30 cellular contexts compared by ENCODE assay signal in genomic region chr3:138463724-138464489, GRCh38. TPM values are rescaled to one million over a fixed set of nuclear protein-coding genes. Genes with fewer than 3 reads are reported as not detected.
"Had no signal": no experiment of that assay in that cellular context is flagged by ENCODE, and none has a peak within 500 bp of the region (broad histone marks: within the 10 kb centered on the region; RNA-seq: fewer than 3 reads in every experiment).

No MANE protein-coding gene starts in this region.

- H3K4me1 ChIP-seq: breast epithelium, esophagus squamous epithelium, pancreas had no signal

- H3K27me3 Mint-ChIP-seq: activated CD4-positive, alpha-beta T cell treated with anti-CD3 and anti-CD28 coated beads, Interleukin-2, amount 10 ng/mL, durations not matched to agents 24 days and 14 days; activated T-helper 17 cell treated with anti-CD3 and anti-CD28 coated beads, Interleukin-2, amount 50 U/mL, for 72 hours had no signal

- H3K9me3 Mint-ChIP-seq: activated CD4-positive, alpha-beta memory T cell treated with anti-CD3 and anti-CD28 coated beads for 36 hours; activated CD4-positive, alpha-beta T cell treated with anti-CD3 and anti-CD28 coated beads, Interleukin-2, amount 10 ng/mL, durations not matched to agents 24 days and 14 days; activated naive CD4-positive, alpha-beta T cell treated with anti-CD3 and anti-CD28 coated beads, Interleukin-2, amount 50 U/mL, for 72 hours; activated T-cell treated with anti-CD3 and anti-CD28 coated beads, Interleukin-2, amount 50 U/mL, for 4 hours; activated T-helper 17 cell treated with anti-CD3 and anti-CD28 coated beads, Interleukin-2, amount 50 U/mL, for 72 hours; naive thymus-derived CD4-positive, alpha-beta T cell; stimulated activated naive CD8-positive, alpha-beta T cell treated with anti-CD3 and anti-CD28 coated beads, Interleukin-15, amount 100 ng/mL, for 72 hours; T-helper 1 cell treated with Interleukin-12 subunit alpha and Interleukin-12 subunit beta and Interleukin-4 antibody, amounts not matched to agents 30 μg/mL and 1 μg/mL, for 36 hours had no signal

- H3K9me3 ChIP-seq: breast epithelium, esophagus squamous epithelium, heart right ventricle, pancreas, thyroid gland, upper lobe of left lung had no signal

- H3K27ac Mint-ChIP-seq: activated CD4-positive, alpha-beta memory T cell treated with anti-CD3 and anti-CD28 coated beads for 36 hours; activated CD4-positive, alpha-beta T cell treated with anti-CD3 and anti-CD28 coated beads, Interleukin-2, amount 10 ng/mL, durations not matched to agents 24 days and 14 days; activated naive CD4-positive, alpha-beta T cell treated with anti-CD3 and anti-CD28 coated beads, Interleukin-2, amount 50 U/mL, for 72 hours; activated T-helper 17 cell treated with anti-CD3 and anti-CD28 coated beads, Interleukin-2, amount 50 U/mL, for 72 hours; naive thymus-derived CD4-positive, alpha-beta T cell; stimulated activated naive CD8-positive, alpha-beta T cell treated with anti-CD3 and anti-CD28 coated beads, Interleukin-15, amount 100 ng/mL, for 72 hours; T-helper 1 cell treated with Interleukin-12 subunit alpha and Interleukin-12 subunit beta and Interleukin-4 antibody, amounts not matched to agents 30 μg/mL and 1 μg/mL, for 36 hours had no signal

- H3K4me1 Mint-ChIP-seq: activated CD4-positive, alpha-beta T cell treated with anti-CD3 and anti-CD28 coated beads, Interleukin-2, amount 10 ng/mL, durations not matched to agents 24 days and 14 days; activated T-helper 17 cell treated with anti-CD3 and anti-CD28 coated beads, Interleukin-2, amount 50 U/mL, for 72 hours; stimulated activated naive CD8-positive, alpha-beta T cell treated with anti-CD3 and anti-CD28 coated beads, Interleukin-15, amount 100 ng/mL, for 72 hours had no signal

- H3K4me3 Mint-ChIP-seq: activated CD4-positive, alpha-beta memory T cell treated with anti-CD3 and anti-CD28 coated beads for 36 hours; activated CD4-positive, alpha-beta T cell treated with anti-CD3 and anti-CD28 coated beads, Interleukin-2, amount 10 ng/mL, durations not matched to agents 24 days and 14 days; activated T-cell treated with anti-CD3 and anti-CD28 coated beads, Interleukin-2, amount 50 U/mL, for 4 hours; activated T-helper 17 cell treated with anti-CD3 and anti-CD28 coated beads, Interleukin-2, amount 50 U/mL, for 72 hours; naive thymus-derived CD4-positive, alpha-beta T cell; stimulated activated naive CD8-positive, alpha-beta T cell treated with anti-CD3 and anti-CD28 coated beads, Interleukin-15, amount 100 ng/mL, for 72 hours; T-helper 1 cell treated with Interleukin-12 subunit alpha and Interleukin-12 subunit beta and Interleukin-4 antibody, amounts not matched to agents 30 μg/mL and 1 μg/mL, for 36 hours had no signal

- H3K36me3 Mint-ChIP-seq: activated CD4-positive, alpha-beta memory T cell treated with anti-CD3 and anti-CD28 coated beads for 36 hours; activated naive CD4-positive, alpha-beta T cell treated with anti-CD3 and anti-CD28 coated beads, Interleukin-2, amount 50 U/mL, for 72 hours; naive thymus-derived CD4-positive, alpha-beta T cell had no signal

- ATAC-seq: activated naive CD4-positive, alpha-beta T cell treated with anti-CD3 and anti-CD28 coated beads, Interleukin-2, amount 50 U/mL, for 72 hours; activated T-cell treated with anti-CD3 and anti-CD28 coated beads, Interleukin-2, amount 50 U/mL, for 4 hours; activated T-helper 17 cell treated with anti-CD3 and anti-CD28 coated beads, Interleukin-2, amount 50 U/mL, for 72 hours; heart right ventricle; left ventricle myocardium superior; naive thymus-derived CD4-positive, alpha-beta T cell; pancreas; right cardiac atrium; stimulated activated naive CD8-positive, alpha-beta T cell treated with anti-CD3 and anti-CD28 coated beads, Interleukin-15, amount 100 ng/mL, for 72 hours had no signal

- H3K4me3 ChIP-seq: breast epithelium, esophagus squamous epithelium, heart right ventricle, pancreas, thyroid gland, upper lobe of left lung had no signal

- H3K27ac ChIP-seq: breast epithelium, esophagus squamous epithelium, heart right ventricle, pancreas, thyroid gland, WERI-Rb-1 had no signal

- DNase-seq: activated CD4-positive, alpha-beta memory T cell treated with anti-CD3 and anti-CD28 coated beads for 36 hours; activated CD4-positive, alpha-beta T cell treated with anti-CD3 and anti-CD28 coated beads, Interleukin-2, amount 10 ng/mL, durations not matched to agents 24 days and 14 days; activated CD4-positive, CD25-positive, alpha-beta regulatory T cell treated with anti-CD3 and anti-CD28 coated beads, Interleukin-2, amount 50 U/mL, for 72 hours; activated naive CD4-positive, alpha-beta T cell; activated T-cell treated with anti-CD3 and anti-CD28 coated beads, Interleukin-2, amount 50 U/mL, for 4 hours; central memory CD4-positive, alpha-beta T cell; dermis blood vessel endothelial cell; effector CD4-positive, alpha-beta T cell; esophagus squamous epithelium; foreskin melanocyte; heart right ventricle; left ventricle myocardium superior; naive thymus-derived CD4-positive, alpha-beta T cell; nucleus accumbens; pancreas; right cardiac atrium; stimulated activated CD4-positive, alpha-beta T cell treated with anti-CD3 and anti-CD28 coated beads, Interleukin-2, amount 100 ng/mL, for 48 hours; stimulated activated naive CD8-positive, alpha-beta T cell treated with anti-CD3 and anti-CD28 coated beads, Interleukin-15, amount 100 ng/mL, for 72 hours; SW 1271; T1000; thyroid gland; upper lobe of left lung; WERI-Rb-1 had no signal

- H3K36me3 ChIP-seq: breast epithelium, esophagus squamous epithelium, heart right ventricle, pancreas, thyroid gland, WERI-Rb-1 had no signal

- H3K27me3 ChIP-seq: breast epithelium, heart right ventricle, pancreas, thyroid gland, upper lobe of left lung had no signal

RNA-seq across cellular contexts. Expression of gene ESYT3, which starts 29.5 kb away (rescaled TPM):
- total RNA-seq: dermis blood vessel endothelial cell, glomerular endothelial cell, lung microvascular endothelial cell, pulmonary artery endothelial cell had no signal
